In genomic region chr1:8024329-8024728, GRCh38 we compare ENCODE assay signal across 10 cellular contexts. TPM values are rescaled to one million over a fixed set of nuclear protein-coding genes. Genes with fewer than 3 reads are reported as not detected.
DNase-seq lines count a peak whose midpoint lies in the region; ATAC-seq, FAIRE-seq and TF ChIP-seq lines count a peak whose summit lies in the region.
"Had no signal": no experiment of that assay in that cellular context is flagged by ENCODE, and none has a peak within 500 bp of the region (broad histone marks: within the 10 kb centered on the region; RNA-seq: fewer than 3 reads in every experiment).

No MANE protein-coding gene starts in this region.

- H3K4me3 ChIP-seq in HEK293 (ENCODE audit: low read depth, low read length) (peak overlapping the region; percentile 3), HepG2 (replicated peaks in 1 of 3; ENCODE audit: insufficient read depth in 1 of 3, low read depth in 2 of 3, low read length in 3 of 3) (peak overlapping the region; percentile 88 to 100 (median 94)), smooth muscle cell (peak overlapping the region; percentile 89)

- BruUV-seq in MCF 10A (replicated peaks; lab: Mats Ljungman, UMichigan) (no TSS peak), HepG2 (replicated peaks; lab: Mats Ljungman, UMichigan) (no TSS peak)

- H3K4me1 ChIP-seq in HEK293 (ENCODE audit: control insufficient read depth, insufficient read depth, low read length) (peaks cover 40% of the 10 kb centered on the region), HepG2 (ENCODE audit: insufficient read depth, low read length) (peaks cover 36% of the 10 kb centered on the region), smooth muscle cell (ENCODE audit: low read depth) (peaks cover 80% of the 10 kb centered on the region)

- WGBS in HepG2 (ENCODE audit: low lambda C conversion rate) = 0% methylated on average over 3 of the region's 3 CpGs
- WGBS in smooth muscle cell (ENCODE audit: low lambda C conversion rate) = 61% methylated on average over 3 of the region's 3 CpGs

- H3K36me3 Mint-ChIP-seq in MCF 10A (ENCODE audit: insufficient read depth, unreplicated experiment) = peaks cover 72% of the 10 kb centered on the region

- H3K79me2 ChIP-seq in HepG2 (ENCODE audit: insufficient read depth, low read length) (peaks cover 87% of the 10 kb centered on the region), smooth muscle cell (ENCODE audit: low read depth) (peaks cover 67% of the 10 kb centered on the region)

- in situ Hi-C loops in HepG2 (cut with HindIII; ENCODE audit: extremely low pct_ligation_motif_present, low pct_unique_long_range_greater_than_20kb) = loop anchor here (10.0 kb wide), 1 partner anchor 210 kb away; no protein-coding TSS in a partner anchor

- peaks cover 67% of the 10 kb centered on the region for H4K20me1 ChIP-seq in HepG2 (ENCODE audit: insufficient read depth, low read length)
- H4K20me1 ChIP-seq in smooth muscle cell (ENCODE audit: low read depth) = peaks cover 67% of the 10 kb centered on the region

- POLR2A ChIA-PET in HEK293 (lab: Yijun Ruan, JAX) = interaction anchor here (0.8 to 1.3 kb wide), 4 partner anchors 53 to 299 kb away, joined by 3 read pairs; no protein-coding TSS in a partner anchor
- POLR2A ChIA-PET in MCF 10A (lab: Yijun Ruan, JAX) = interaction anchor here (0.6 to 7.5 kb wide), 48 partner anchors 10 to 791 kb away, joined by 3 to 256 read pairs (median 4); partner anchors contain the start of gene PARK7
- POLR2A ChIA-PET in HepG2 (lab: Yijun Ruan, JAX) = interaction anchor here (0.8 to 2.5 kb wide), 8 partner anchors 8 to 292 kb away, joined by 3 to 9 read pairs (median 4); no protein-coding TSS in a partner anchor

- H3K27ac ChIP-seq in HEK293 (ENCODE audit: extremely low read depth, low read depth, low read length) (no peak overlapping the region), HepG2 (ENCODE audit: extremely low read length, insufficient read depth, low read length) (peak overlapping the region; percentile 71), smooth muscle cell (ENCODE audit: low read depth) (peak overlapping the region; percentile 93)

- H3K4me2 ChIP-seq in HepG2 (ENCODE audit: low read depth, low read length) (peak overlapping the region; percentile 74), smooth muscle cell (peak overlapping the region; percentile 94)

- H3K9ac ChIP-seq in HepG2 (ENCODE audit: insufficient read depth, low read depth, low read length) (peak overlapping the region; percentile 100), smooth muscle cell (ENCODE audit: low read depth) (peak overlapping the region; percentile 90)

- peaks cover 48% of the 10 kb centered on the region for H3K4me1 Mint-ChIP-seq in MCF 10A (ENCODE audit: insufficient read depth, unreplicated experiment)

- H2AFZ ChIP-seq in HepG2 (ENCODE audit: low read length) (no peak overlapping the region), smooth muscle cell (ENCODE audit: low read depth) (no peak overlapping the region)

- TF ChIP-seq EP300 in HepG2 (IDR thresholded peaks at IDR 0.05; ENCODE audit: low read depth in 2 of 2, low read length in 2 of 2) (no peak), HepG2 (CRISPR knock-in tag; IDR thresholded peaks at IDR 0.05; ENCODE audit: borderline replicate concordance) (no peak)

- FAIRE-seq in HepG2 (lab: Jason Lieb, UNC) = no peak

- TF ChIP-seq CTCF in HEK293 (tag by site-specific recombination; IDR thresholded peaks at IDR 0.05) (no peak), MCF 10A (IDR thresholded peaks at IDR 0.05; ENCODE audit: unreplicated experiment) (no peak), HepG2 (CRISPR knock-in tag; IDR thresholded peaks at IDR 0.05) (no peak), smooth muscle cell (IDR thresholded peaks at IDR 0.05; ENCODE audit: borderline replicate concordance, insufficient read depth, poor library complexity, severe bottlenecking) (no peak)

- ATAC-seq in HepG2 (no peak), HG03354 (IDR thresholded peaks at IDR 0.05; ENCODE audit: poor library complexity, severe bottlenecking, unreplicated experiment) (no peak), HG03039 (IDR thresholded peaks at IDR 0.05; ENCODE audit: unreplicated experiment) (no peak)

- no peaks in the 10 kb centered on the region for H3K36me3 ChIP-seq in HEK293 (ENCODE audit: control insufficient read depth in 2 of 2, insufficient read depth in 1 of 2, low read length in 2 of 2)
- H3K36me3 ChIP-seq in HepG2 (replicated peaks in 1 of 2; ENCODE audit: control insufficient read depth in 1 of 2, insufficient read depth in 2 of 2, low read length in 2 of 2) = peaks cover 5 to 46% of the 10 kb centered on the region in 2 experiments; a peak in 4 of 5 replicates
- H3K36me3 ChIP-seq in smooth muscle cell (ENCODE audit: low read depth) = no peaks in the 10 kb centered on the region

- H3K4me3 Mint-ChIP-seq in MCF 10A (ENCODE audit: unreplicated experiment) = peak overlapping the region; percentile 88

- peaks cover 31% of the 10 kb centered on the region for H3F3A ChIP-seq in smooth muscle cell (ENCODE audit: low read depth)

- DNase-seq in MCF 10A (ENCODE audit: unreplicated experiment) (no peak), HepG2 (ENCODE audit: low spot score) (no peak), smooth muscle cell (lab: John Stamatoyannopoulos, UW; ENCODE audit: unreplicated experiment) (no peak), posterior cingulate gyrus (no peak)
- DNase-seq in stimulated activated CD4-positive, alpha-beta T cell treated with anti-CD3 and anti-CD28 coated beads, Interleukin-4, amount 100 ng/mL, for 1 hour = no peak
- DNase-seq: activated effector memory CD4-positive, alpha-beta T cell treated with anti-CD3 and anti-CD28 coated beads, Interleukin-2, amount 50 U/mL, for 16 hours; KBM-7 had no signal

- peaks cover 0 to 5% of the 10 kb centered on the region in 2 experiments; a peak in 1 of 5 replicates for H3K27me3 ChIP-seq in HepG2 (ENCODE audit: control insufficient read depth in 1 of 2, insufficient read depth in 2 of 2, low read length in 2 of 2)
- H3K27me3 ChIP-seq in smooth muscle cell (ENCODE audit: low read depth) = no peaks in the 10 kb centered on the region

- H3K9me3 ChIP-seq in HEK293 (ENCODE audit: control insufficient read depth, insufficient read depth, low read depth, low read length) (no peaks in the 10 kb centered on the region), HepG2 (ENCODE audit: low read length) (no peaks in the 10 kb centered on the region), smooth muscle cell (replicated peaks; ENCODE audit: low read depth) (no peaks in the 10 kb centered on the region)

- H3K27me3 Mint-ChIP-seq in MCF 10A (ENCODE audit: insufficient read depth, unreplicated experiment) = no peaks in the 10 kb centered on the region

- no peak for TF ChIP-seq RAD21 in HepG2 (CRISPR knock-in tag; IDR thresholded peaks at IDR 0.05)

- TF ChIP-seq POLR2A in HepG2 (IDR thresholded peaks at IDR 0.05; ENCODE audit: insufficient read depth in 1 of 2, low read depth in 2 of 2, low read length in 2 of 2) = no peak; a peak in 1 of 4 replicates

- CTCF ChIA-PET in HEK293 (lab: Yijun Ruan, JAX) (interaction anchor here (0.6 to 1.8 kb wide), 4 partner anchors 9 to 69 kb away, joined by 3 to 5 read pairs (median 4); no protein-coding TSS in a partner anchor), MCF 10A (lab: Yijun Ruan, JAX) (interaction anchor here (2.7 kb wide), 1 partner anchor 10 kb away, joined by 16 read pairs; no protein-coding TSS in a partner anchor), HepG2 (lab: Yijun Ruan, JAX; ENCODE audit: low intra/inter-chr PET ratio, low total read pairs) (no interaction called here)

- peak overlapping the region; percentile 93 for H3K27ac Mint-ChIP-seq in MCF 10A (ENCODE audit: low read depth, unreplicated experiment)

- no peaks in the 10 kb centered on the region for H3K9me3 Mint-ChIP-seq in MCF 10A (ENCODE audit: unreplicated experiment)

- intact Hi-C loops in MCF 10A (cut with micrococcal nuclease) = no loop called here
- intact Hi-C loops in HepG2 (cut with micrococcal nuclease; ENCODE audit: unreplicated experiment) = loop anchor here (10.0 kb wide), 1 partner anchor 130 kb away; no protein-coding TSS in a partner anchor
- intact Hi-C loops in posterior cingulate gyrus (cut with DNase I) = no loop called here

TF ChIP-seq in HEK293, 187 proteins besides CTCF, POLR2A, EP300 and RAD21 (continues in another document):
- 0 out of 2 replicates have a peak, but pooled peaks have one; percentile 58 for TF ChIP-seq TRIM28 (IDR thresholded peaks at IDR 0.05; ENCODE audit: borderline replicate concordance, low read length)

TF ChIP-seq in HepG2, 621 proteins besides CTCF, POLR2A, EP300 and RAD21 (continues in another document):
- TF ChIP-seq KLF6 (CRISPR knock-in tag; IDR thresholded peaks at IDR 0.05) = no peak
- no peak for TF ChIP-seq BRD4 (CRISPR knock-in tag; IDR thresholded peaks at IDR 0.05)
- no peak for TF ChIP-seq HOXA9 (CRISPR knock-in tag; IDR thresholded peaks at IDR 0.05; ENCODE audit: borderline replicate concordance)
- TF ChIP-seq TARDBP (CRISPR knock-in tag; IDR thresholded peaks at IDR 0.05) = no peak
- no peak for TF ChIP-seq NFKB2 (CRISPR knock-in tag; IDR thresholded peaks at IDR 0.05; ENCODE audit: borderline replicate concordance)
- TF ChIP-seq SMYD3 (CRISPR knock-in tag; IDR thresholded peaks at IDR 0.05) = no peak

RNA-seq across cellular contexts. Expression of gene ERRFI1, which starts 1.8 kb away (rescaled TPM):
- total RNA-seq in MCF 10A (2022) (86.4 and 111 TPM in 2 replicates), HepG2 (2016; rRNA removed; fragmentation: Illumina TruSeq; extraction: Trizol) (84.4 and 99.5 TPM in 2 replicates), smooth muscle cell (172 and 184 TPM in 2 replicates)
- total RNA-seq in HepG2 (2016; cell fraction: cytosol; rRNA removed; fragmentation: Illumina TruSeq; extraction: Trizol; ENCODE audit: low read depth) = 16.2 and 17.9 TPM in 2 replicates
- total RNA-seq in HepG2 (2016; cell fraction: insoluble cytoplasmic fraction; rRNA removed; fragmentation: Illumina TruSeq; extraction: Trizol) = 83.4 and 92.6 TPM in 2 replicates
- total RNA-seq in HepG2 (2016; cell fraction: membrane; rRNA removed; fragmentation: Illumina TruSeq; extraction: Trizol) = 72.5 and 74.8 TPM in 2 replicates
- 61.8 and 73.3 TPM in 2 replicates for total RNA-seq in HepG2 (2016; cell fraction: nucleus; rRNA removed; fragmentation: Illumina TruSeq; extraction: Trizol)
- polyA plus RNA-seq in HepG2 (2011; rRNA removed) (634 and 753 TPM in 2 replicates), smooth muscle cell (81.6 and 90.9 TPM in 2 replicates)
- 492 and 608 TPM in 2 replicates for polyA plus RNA-seq in HepG2 (2011; cell fraction: cytosol; rRNA removed)
- polyA plus RNA-seq in HepG2 (2011; cell fraction: nucleus; rRNA removed) = 300 and 467 TPM in 2 replicates
- 335 and 494 TPM in 2 replicates for polyA plus RNA-seq in HepG2 (2012)
- polyA plus RNA-seq in HepG2 (2016; cell fraction: cytosol; fragmentation: Illumina TruSeq; extraction: Trizol; ENCODE audit: low read depth) = 8.7 and 10.5 TPM in 2 replicates
- 102 and 107 TPM in 2 replicates for polyA plus RNA-seq in HepG2 (2016; cell fraction: insoluble cytoplasmic fraction; fragmentation: Illumina TruSeq; extraction: Trizol; ENCODE audit: low read depth)
- polyA plus RNA-seq in HepG2 (2016; cell fraction: membrane; fragmentation: Illumina TruSeq; extraction: Trizol; ENCODE audit: low read depth) = 41.9 and 45.1 TPM in 2 replicates
- 110 and 117 TPM in 2 replicates for polyA plus RNA-seq in HepG2 (2016; cell fraction: nucleus; fragmentation: Illumina TruSeq; extraction: Trizol; ENCODE audit: insufficient read depth, low read depth)
- 6.9 and 217 TPM in 2 replicates for polyA minus RNA-seq in HepG2 (2011; rRNA and poly(A)+ RNA removed; ENCODE audit: low replicate concordance)
- 288 and 291 TPM in 2 replicates for polyA minus RNA-seq in HepG2 (2011; cell fraction: cytosol; rRNA and poly(A)+ RNA removed)
- polyA minus RNA-seq in HepG2 (2011; cell fraction: nucleus; rRNA and poly(A)+ RNA removed) = 228 and 458 TPM in 2 replicates

Comparison
In these comparisons a context has a peak if more than half of its experiments do, and no peak if none do; other contexts are left out.
1. H3K4me3 ChIP-seq: peak in every context shown above with its lines; median percentile 94 in HepG2; 89 in smooth muscle cell; 3 in HEK293.
2. Of the 63 proteins assayed by ChIP-seq in both HepG2 and HEK293: peak only in HepG2: ZNF335; only in HEK293: none; in both: none; in neither: 62.